9 cellular contexts compared by ENCODE assay signal in genomic region chr14:38431156-38431555, GRCh38.
"Had no signal": no experiment of that assay in that cellular context is flagged by ENCODE, and none has a peak within 500 bp of the region (broad histone marks: within the 10 kb centered on the region; RNA-seq: fewer than 3 reads in every experiment).

No MANE protein-coding gene starts in this region.

- H3K4me3 ChIP-seq: GM23338, K562 had no signal

- FAIRE-seq: H1, H54, K562 had no signal

- DNase-seq: H9, HCEC 1CT, IMR-90, KG1 had no signal

- ATAC-seq: GM23338, K562 had no signal

- H2AFZ ChIP-seq: GM23338 had no signal

- H3K27ac ChIP-seq: HL-60 had no signal

- H3K4me2 ChIP-seq: GM23338 had no signal
